Comparison of ENCODE assay signal across 28 cellular contexts in genomic region chr16:66116163-66116792, GRCh38.
DNase-seq lines count a peak whose midpoint lies in the region; FAIRE-seq and TF ChIP-seq lines count a peak whose summit lies in the region.
"Had no signal": no experiment of that assay in that cellular context is flagged by ENCODE, and none has a peak within 500 bp of the region (broad histone marks: within the 10 kb centered on the region; RNA-seq: fewer than 3 reads in every experiment).

No MANE protein-coding gene starts in this region.

- no peaks in the 10 kb centered on the region for H4K20me1 ChIP-seq in osteoblast (ENCODE audit: insufficient read depth, low read length)

- H3K4me3 Mint-ChIP-seq in nephron progenitor cell, result no peak overlapping the region
- H3K4me3 Mint-ChIP-seq: activated CD4-positive, alpha-beta T cell treated with anti-CD3 and anti-CD28 coated beads, Interleukin-2, amount 10 ng/mL, durations not matched to agents 7 days and 5 days; activated CD8-positive, alpha-beta memory T cell treated with anti-CD3 and anti-CD28 coated beads, Interleukin-2, amount 10 ng/mL, durations not matched to agents 7 days and 5 days; activated T-cell treated with anti-CD3 and anti-CD28 coated beads, Interleukin-2, amount 50 U/mL, for 72 hours had no signal

- H3K36me3 Mint-ChIP-seq in nephron progenitor cell (ENCODE audit: low read depth), result no peaks in the 10 kb centered on the region
- H3K36me3 Mint-ChIP-seq: activated CD8-positive, alpha-beta memory T cell treated with anti-CD3 and anti-CD28 coated beads, Interleukin-2, amount 10 ng/mL, durations not matched to agents 7 days and 5 days; activated naive CD4-positive, alpha-beta T cell treated with anti-CD3 and anti-CD28 coated beads, Interleukin-2, amount 50 U/mL, for 72 hours; CD14-positive monocyte had no signal

- H3K27ac ChIP-seq in osteoblast (ENCODE audit: low read depth, low read length), result peak overlapping the region; percentile 10
- no peak overlapping the region for H3K27ac ChIP-seq in kidney (ENCODE audit: low read depth in 2 of 2, low read length in 2 of 2)
- H3K27ac ChIP-seq: HL-60, skin epidermis had no signal

- no peaks in the 10 kb centered on the region for H3K27me3 ChIP-seq in osteoblast (ENCODE audit: insufficient read depth, low read length)

- H3K36me3 ChIP-seq in osteoblast (ENCODE audit: insufficient read depth, low read length) (no peaks in the 10 kb centered on the region), kidney (ENCODE audit: control insufficient read depth in 1 of 2, insufficient read depth in 2 of 2, low read length in 2 of 2) (no peaks in the 10 kb centered on the region)
- H3K36me3 ChIP-seq: HAP-1 had no signal

- FAIRE-seq in frontal cortex (lab: Jason Lieb, UNC), result no peak
- FAIRE-seq in kidney (lab: Jason Lieb, UNC), result no peak
- FAIRE-seq: GM19239 had no signal

- H3K9ac ChIP-seq in kidney (ENCODE audit: low read length in 2 of 2), result no peak overlapping the region

- peak; percentile 37 for DNase-seq in Daoy (ENCODE audit: low read depth)
- DNase-seq in NCI-H226, result peak; percentile 28
- peak; percentile 33 for DNase-seq in dedifferentiated amniotic fluid mesenchymal stem cell (ENCODE audit: extremely low spot score)
- DNase-seq in osteoblast (ENCODE audit: insufficient read length, low spot score, missing footprints), result peak; percentile 50
- no peak for DNase-seq in nephron progenitor cell
- no peak for DNase-seq in frontal cortex (ENCODE audit: low spot score in 2 of 2)
- no peak for DNase-seq in NCI-H128 (lab: John Stamatoyannopoulos, UW; ENCODE audit: unreplicated experiment)
- DNase-seq in kidney, result no peak
- DNase-seq: activated CD4-positive, alpha-beta T cell treated with anti-CD3 and anti-CD28 coated beads, Interleukin-2, amount 10 ng/mL, durations not matched to agents 7 days and 5 days; activated CD8-positive, alpha-beta memory T cell treated with anti-CD3 and anti-CD28 coated beads, Interleukin-2, amount 10 ng/mL, durations not matched to agents 7 days and 5 days; activated T-cell treated with anti-CD3 and anti-CD28 coated beads, Interleukin-2, amount 50 U/mL, for 72 hours; aorta; cerebellar nuclear complex; effector CD8-positive, alpha-beta T cell; erythroblast; kidney glomerular epithelial cell; NCI-H1417; NCI-H446; Right ventricle myocardium superior; stimulated activated CD4-positive, alpha-beta T cell treated with anti-CD3 and anti-CD28 coated beads, Interleukin-2, amount 100 ng/mL, for 24 hours; substantia nigra; T-helper 9 cell had no signal

- no peak overlapping the region for H3K27ac Mint-ChIP-seq in nephron progenitor cell
- H3K27ac Mint-ChIP-seq: activated CD4-positive, alpha-beta T cell treated with anti-CD3 and anti-CD28 coated beads, Interleukin-2, amount 10 ng/mL, durations not matched to agents 7 days and 5 days; activated CD8-positive, alpha-beta memory T cell treated with anti-CD3 and anti-CD28 coated beads, Interleukin-2, amount 10 ng/mL, durations not matched to agents 7 days and 5 days; activated T-cell treated with anti-CD3 and anti-CD28 coated beads, Interleukin-2, amount 50 U/mL, for 72 hours; CD14-positive monocyte had no signal

- H3K79me2 ChIP-seq in osteoblast (ENCODE audit: insufficient read depth, low read length), result no peaks in the 10 kb centered on the region

- intact Hi-C loops in kidney (cut with DNase I), result no loop called here

- H3K9me3 ChIP-seq in osteoblast (ENCODE audit: low read depth, low read length) (no peaks in the 10 kb centered on the region), kidney (ENCODE audit: control insufficient read depth in 1 of 2, low read length in 2 of 2) (no peaks in the 10 kb centered on the region)
- H3K9me3 ChIP-seq: HAP-1 had no signal

- peak overlapping the region; percentile 20 for H2AFZ ChIP-seq in osteoblast (ENCODE audit: low read length)

- H3K4me2 ChIP-seq in osteoblast (ENCODE audit: insufficient read depth, low read length), result peak overlapping the region; percentile 11

- peaks cover 3% of the 10 kb centered on the region for H3K9me3 Mint-ChIP-seq in nephron progenitor cell
- H3K9me3 Mint-ChIP-seq: activated CD4-positive, alpha-beta T cell treated with anti-CD3 and anti-CD28 coated beads, Interleukin-2, amount 10 ng/mL, durations not matched to agents 7 days and 5 days; activated naive CD4-positive, alpha-beta T cell treated with anti-CD3 and anti-CD28 coated beads, Interleukin-2, amount 50 U/mL, for 72 hours; activated T-cell treated with anti-CD3 and anti-CD28 coated beads, Interleukin-2, amount 50 U/mL, for 72 hours had no signal

- H3K4me3 ChIP-seq in osteoblast (ENCODE audit: insufficient read depth, low read length), result no peak overlapping the region
- no peak overlapping the region for H3K4me3 ChIP-seq in kidney (ENCODE audit: low read length in 2 of 2)
- H3K4me3 ChIP-seq: HAP-1, skin epidermis had no signal

- H3K4me1 Mint-ChIP-seq in nephron progenitor cell, result no peaks in the 10 kb centered on the region
- H3K4me1 Mint-ChIP-seq: activated CD4-positive, alpha-beta T cell treated with anti-CD3 and anti-CD28 coated beads, Interleukin-2, amount 10 ng/mL, durations not matched to agents 7 days and 5 days; activated CD8-positive, alpha-beta memory T cell treated with anti-CD3 and anti-CD28 coated beads, Interleukin-2, amount 10 ng/mL, durations not matched to agents 7 days and 5 days; CD14-positive monocyte had no signal

- TF ChIP-seq CTCF in osteoblast (IDR thresholded peaks at IDR 0.05; ENCODE audit: extremely low read depth, low read depth, low read length), result no peak
- TF ChIP-seq CTCF in nephron progenitor cell (IDR thresholded peaks at IDR 0.05), result no peak
- no peak for TF ChIP-seq CTCF in kidney (IDR thresholded peaks at IDR 0.05; ENCODE audit: borderline replicate concordance, extremely low read depth, insufficient read depth)

- H3K27me3 Mint-ChIP-seq in nephron progenitor cell (ENCODE audit: low read depth, poor library complexity), result peaks cover 13% of the 10 kb centered on the region
- H3K27me3 Mint-ChIP-seq: activated CD4-positive, alpha-beta T cell treated with anti-CD3 and anti-CD28 coated beads, Interleukin-2, amount 10 ng/mL, durations not matched to agents 7 days and 5 days; activated CD8-positive, alpha-beta memory T cell treated with anti-CD3 and anti-CD28 coated beads, Interleukin-2, amount 10 ng/mL, durations not matched to agents 7 days and 5 days had no signal

- H3K4me1 ChIP-seq in osteoblast (ENCODE audit: insufficient read depth, low read length) (peaks cover 14% of the 10 kb centered on the region), kidney (ENCODE audit: control insufficient read depth in 1 of 2, insufficient read depth in 1 of 2, low read depth in 1 of 2, low read length in 2 of 2) (no peaks in the 10 kb centered on the region)
- H3K4me1 ChIP-seq: HAP-1 had no signal

Comparison
In these comparisons a context has a peak if more than half of its experiments do, and no peak if none do; other contexts are left out.
1. DNase-seq: peak in Daoy (single experiment), NCI-H226 (single experiment), dedifferentiated amniotic fluid mesenchymal stem cell (single experiment) and osteoblast (single experiment); none in nephron progenitor cell (single experiment), frontal cortex (0 of 2), NCI-H128 (single experiment) and kidney (single experiment).